Comparison of ENCODE assay signal across 20 cellular contexts in the genomic region with DNA sequence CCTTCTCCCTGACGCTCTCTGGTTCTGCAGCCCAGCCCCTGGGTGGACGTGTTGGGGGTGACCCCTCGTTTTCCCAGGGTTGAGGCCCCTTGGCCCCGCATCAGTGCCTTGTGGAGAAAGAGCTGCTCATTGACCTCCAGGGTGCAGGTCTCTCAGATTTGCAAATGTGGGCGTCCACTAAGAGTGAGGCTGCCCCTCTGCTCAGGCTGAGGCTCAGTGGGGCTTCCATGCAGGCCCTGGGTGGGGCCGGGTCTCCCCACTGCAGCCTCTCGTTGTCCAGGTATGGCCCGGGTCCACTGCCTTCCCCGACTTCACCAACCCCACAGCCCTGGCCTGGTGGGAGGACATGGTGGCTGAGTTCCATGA. TPM values are rescaled to one million over a fixed set of nuclear protein-coding genes. Genes with fewer than 3 reads are reported as not detected.
"Had no signal": no experiment of that assay in that cellular context is flagged by ENCODE, and none has a peak within 500 bp of the region (broad histone marks: within the 10 kb centered on the region; RNA-seq: fewer than 3 reads in every experiment).

No MANE protein-coding gene starts in this region.

- H3K4me3 Mint-ChIP-seq: naive B cell; nephron; stimulated activated naive B cell treated with anti-CD40 and anti-IgM and Interleukin-4, amounts not matched to agents 10 μg/mL and 1 μg/mL and 100 μg/mL, for 72 hours; stimulated activated naive CD8-positive, alpha-beta T cell treated with anti-CD3 and anti-CD28 coated beads, Interleukin-15, amount 100 ng/mL, for 72 hours had no signal

- H3K4me1 Mint-ChIP-seq: stimulated activated naive CD8-positive, alpha-beta T cell treated with anti-CD3 and anti-CD28 coated beads, Interleukin-15, amount 100 ng/mL, for 72 hours had no signal

- H3K9me3 ChIP-seq: neutrophil, right atrium auricular region, sigmoid colon, thoracic aorta, transverse colon had no signal

- H3K36me3 ChIP-seq: neutrophil, right atrium auricular region, thoracic aorta, transverse colon had no signal

- H3K27ac ChIP-seq: heart left ventricle, left ventricle myocardium inferior, neutrophil, right atrium auricular region, sigmoid colon, thoracic aorta, transverse colon had no signal

- H3K4me3 ChIP-seq: heart left ventricle, left ventricle myocardium inferior, lung, right atrium auricular region, sigmoid colon, skin epidermis, thoracic aorta, transverse colon had no signal

- DNase-seq: effector memory CD4-positive, alpha-beta T cell; heart left ventricle; left cardiac atrium; left ventricle myocardium inferior; mesenchymal stem cell; naive B cell; sigmoid colon; stimulated activated CD4-positive, alpha-beta T cell treated with anti-CD3 and anti-CD28 coated beads, Interleukin-2, amount 100 ng/mL, for 24 hours; stimulated activated CD4-positive, alpha-beta T cell treated with anti-CD3 and anti-CD28 coated beads, Interleukin-4, amount 100 ng/mL, for 4 hours; stimulated activated naive B cell treated with anti-CD40 and anti-IgM and Interleukin-4, amounts not matched to agents 10 μg/mL and 1 μg/mL and 100 μg/mL, for 72 hours; stimulated activated naive CD8-positive, alpha-beta T cell treated with anti-CD3 and anti-CD28 coated beads, Interleukin-15, amount 100 ng/mL, for 72 hours; substantia nigra; transverse colon had no signal

- H3K27me3 ChIP-seq: heart left ventricle, neutrophil, right atrium auricular region, sigmoid colon, transverse colon had no signal

- H3K27me3 Mint-ChIP-seq: naive B cell; stimulated activated naive B cell treated with anti-CD40 and anti-IgM and Interleukin-4, amounts not matched to agents 10 μg/mL and 1 μg/mL and 100 μg/mL, for 72 hours; stimulated activated naive CD8-positive, alpha-beta T cell treated with anti-CD3 and anti-CD28 coated beads, Interleukin-15, amount 100 ng/mL, for 72 hours had no signal

- H3K4me1 ChIP-seq: heart left ventricle, left ventricle myocardium inferior, right atrium auricular region, sigmoid colon, transverse colon had no signal

- H3K27ac Mint-ChIP-seq: naive B cell; nephron; stimulated activated naive B cell treated with anti-CD40 and anti-IgM and Interleukin-4, amounts not matched to agents 10 μg/mL and 1 μg/mL and 100 μg/mL, for 72 hours had no signal

- ATAC-seq: left cardiac atrium; stimulated activated naive B cell treated with anti-CD40 and anti-IgM and Interleukin-4, amounts not matched to agents 10 μg/mL and 1 μg/mL and 100 μg/mL, for 72 hours; stimulated activated naive CD8-positive, alpha-beta T cell treated with anti-CD3 and anti-CD28 coated beads, Interleukin-15, amount 100 ng/mL, for 72 hours had no signal

RNA-seq across cellular contexts. Expression of a gene that starts 59.4 kb away (rescaled TPM):
- total RNA-seq: left cardiac atrium, right atrium auricular region, sigmoid colon, thoracic aorta had no signal
- polyA plus RNA-seq: fibroblast of lung had no signal
